Comparison of ENCODE assay signal across 1 cellular context in the genomic region with DNA sequence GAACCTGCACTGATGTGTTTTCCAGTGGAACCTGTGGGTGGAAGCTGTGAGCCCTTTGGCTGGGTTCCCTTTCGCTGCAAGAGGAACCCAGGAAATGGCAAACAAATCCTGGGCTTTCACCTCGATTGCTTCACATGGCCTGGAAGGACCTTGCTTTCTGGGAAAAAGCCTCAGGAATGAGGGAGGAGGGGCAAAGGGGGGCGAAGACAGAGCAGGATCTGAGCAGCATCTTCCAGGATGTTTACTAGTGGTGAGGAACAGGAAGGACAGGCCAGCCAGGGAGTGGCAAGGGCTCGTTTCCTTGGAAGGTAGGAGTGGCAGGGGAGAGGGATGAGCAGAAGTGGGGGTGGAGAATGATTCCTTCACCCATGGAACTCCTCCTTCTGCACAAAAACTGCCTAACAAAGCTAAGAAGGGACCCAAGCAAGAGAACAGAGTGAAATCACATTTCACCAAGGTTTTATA.
TF ChIP-seq lines count a peak whose summit lies in the region.

No MANE protein-coding gene starts in this region.

TF ChIP-seq in SK-N-SH treated with all-trans-retinoic acid at 6 μM for 48 hours, 23 proteins besides CTCF, POLR2A, EP300 and RAD21 (continued from another document):
- TF ChIP-seq, protein P1, sequence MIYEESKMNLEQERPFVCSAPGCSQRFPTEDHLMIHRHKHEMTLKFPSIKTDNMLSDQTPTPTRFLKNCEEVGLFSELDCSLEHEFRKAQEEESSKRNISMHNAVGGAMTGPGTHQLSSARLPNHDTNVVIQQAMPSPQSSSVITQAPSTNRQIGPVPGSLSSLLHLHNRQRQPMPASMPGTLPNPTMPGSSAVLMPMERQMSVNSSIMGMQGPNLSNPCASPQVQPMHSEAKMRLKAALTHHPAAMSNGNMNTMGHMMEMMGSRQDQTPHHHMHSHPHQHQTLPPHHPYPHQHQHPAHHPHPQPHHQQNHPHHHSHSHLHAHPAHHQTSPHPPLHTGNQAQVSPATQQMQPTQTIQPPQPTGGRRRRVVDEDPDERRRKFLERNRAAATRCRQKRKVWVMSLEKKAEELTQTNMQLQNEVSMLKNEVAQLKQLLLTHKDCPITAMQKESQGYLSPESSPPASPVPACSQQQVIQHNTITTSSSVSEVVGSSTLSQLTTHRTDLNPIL (CRISPR knock-in tag; IDR thresholded peaks at IDR 0.05; ENCODE audit: low read depth), result no peak
- TF ChIP-seq ISL1 (CRISPR knock-in tag; IDR thresholded peaks at IDR 0.05) (no peak), ESRRG (CRISPR knock-in tag; IDR thresholded peaks at IDR 0.05) (no peak), OSR1 (CRISPR knock-in tag; IDR thresholded peaks at IDR 0.05) (no peak), ZFP30 (CRISPR knock-in tag; IDR thresholded peaks at IDR 0.05) (no peak), TCF4 (CRISPR knock-in tag; IDR thresholded peaks at IDR 0.05; ENCODE audit: borderline replicate concordance) (no peak), ZNF8 (CRISPR knock-in tag; IDR thresholded peaks at IDR 0.05) (no peak), PPARA (CRISPR knock-in tag; IDR thresholded peaks at IDR 0.05; ENCODE audit: borderline replicate concordance) (no peak), SNAI2 (CRISPR knock-in tag; IDR thresholded peaks at IDR 0.05) (no peak), TOX (CRISPR knock-in tag; IDR thresholded peaks at IDR 0.05; ENCODE audit: borderline replicate concordance) (no peak)
- TF ChIP-seq, protein P2, sequence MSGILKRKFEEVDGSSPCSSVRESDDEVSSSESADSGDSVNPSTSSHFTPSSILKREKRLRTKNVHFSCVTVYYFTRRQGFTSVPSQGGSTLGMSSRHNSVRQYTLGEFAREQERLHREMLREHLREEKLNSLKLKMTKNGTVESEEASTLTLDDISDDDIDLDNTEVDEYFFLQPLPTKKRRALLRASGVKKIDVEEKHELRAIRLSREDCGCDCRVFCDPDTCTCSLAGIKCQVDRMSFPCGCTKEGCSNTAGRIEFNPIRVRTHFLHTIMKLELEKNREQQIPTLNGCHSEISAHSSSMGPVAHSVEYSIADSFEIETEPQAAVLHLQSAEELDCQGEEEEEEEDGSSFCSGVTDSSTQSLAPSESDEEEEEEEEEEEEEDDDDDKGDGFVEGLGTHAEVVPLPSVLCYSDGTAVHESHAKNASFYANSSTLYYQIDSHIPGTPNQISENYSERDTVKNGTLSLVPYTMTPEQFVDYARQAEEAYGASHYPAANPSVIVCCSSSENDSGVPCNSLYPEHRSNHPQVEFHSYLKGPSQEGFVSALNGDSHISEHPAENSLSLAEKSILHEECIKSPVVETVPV (CRISPR knock-in tag; IDR thresholded peaks at IDR 0.05), result no peak
- TF ChIP-seq, protein P3, sequence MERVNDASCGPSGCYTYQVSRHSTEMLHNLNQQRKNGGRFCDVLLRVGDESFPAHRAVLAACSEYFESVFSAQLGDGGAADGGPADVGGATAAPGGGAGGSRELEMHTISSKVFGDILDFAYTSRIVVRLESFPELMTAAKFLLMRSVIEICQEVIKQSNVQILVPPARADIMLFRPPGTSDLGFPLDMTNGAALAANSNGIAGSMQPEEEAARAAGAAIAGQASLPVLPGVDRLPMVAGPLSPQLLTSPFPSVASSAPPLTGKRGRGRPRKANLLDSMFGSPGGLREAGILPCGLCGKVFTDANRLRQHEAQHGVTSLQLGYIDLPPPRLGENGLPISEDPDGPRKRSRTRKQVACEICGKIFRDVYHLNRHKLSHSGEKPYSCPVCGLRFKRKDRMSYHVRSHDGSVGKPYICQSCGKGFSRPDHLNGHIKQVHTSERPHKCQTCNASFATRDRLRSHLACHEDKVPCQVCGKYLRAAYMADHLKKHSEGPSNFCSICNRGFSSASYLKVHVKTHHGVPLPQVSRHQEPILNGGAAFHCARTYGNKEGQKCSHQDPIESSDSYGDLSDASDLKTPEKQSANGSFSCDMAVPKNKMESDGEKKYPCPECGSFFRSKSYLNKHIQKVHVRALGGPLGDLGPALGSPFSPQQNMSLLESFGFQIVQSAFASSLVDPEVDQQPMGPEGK (CRISPR knock-in tag; IDR thresholded peaks at IDR 0.05; ENCODE audit: borderline replicate concordance), result no peak
- TF ChIP-seq, protein P4, sequence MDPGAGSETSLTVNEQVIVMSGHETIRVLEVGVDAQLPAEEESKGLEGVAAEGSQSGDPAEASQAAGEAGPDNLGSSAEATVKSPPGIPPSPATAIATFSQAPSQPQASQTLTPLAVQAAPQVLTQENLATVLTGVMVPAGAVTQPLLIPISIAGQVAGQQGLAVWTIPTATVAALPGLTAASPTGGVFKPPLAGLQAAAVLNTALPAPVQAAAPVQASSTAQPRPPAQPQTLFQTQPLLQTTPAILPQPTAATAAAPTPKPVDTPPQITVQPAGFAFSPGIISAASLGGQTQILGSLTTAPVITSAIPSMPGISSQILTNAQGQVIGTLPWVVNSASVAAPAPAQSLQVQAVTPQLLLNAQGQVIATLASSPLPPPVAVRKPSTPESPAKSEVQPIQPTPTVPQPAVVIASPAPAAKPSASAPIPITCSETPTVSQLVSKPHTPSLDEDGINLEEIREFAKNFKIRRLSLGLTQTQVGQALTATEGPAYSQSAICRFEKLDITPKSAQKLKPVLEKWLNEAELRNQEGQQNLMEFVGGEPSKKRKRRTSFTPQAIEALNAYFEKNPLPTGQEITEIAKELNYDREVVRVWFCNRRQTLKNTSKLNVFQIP (CRISPR knock-in tag; IDR thresholded peaks at IDR 0.05; ENCODE audit: borderline replicate concordance, low read depth), result no peak
